In genomic region chr6:81747327-81747726, GRCh38 we compare ENCODE assay signal across 28 cellular contexts. TPM values are rescaled to one million over a fixed set of nuclear protein-coding genes. Genes with fewer than 3 reads are reported as not detected.
DNase-seq lines count a peak whose midpoint lies in the region; ATAC-seq and TF ChIP-seq lines count a peak whose summit lies in the region.
"Had no signal": no experiment of that assay in that cellular context is flagged by ENCODE, and none has a peak within 500 bp of the region (broad histone marks: within the 10 kb centered on the region; RNA-seq: fewer than 3 reads in every experiment).

No MANE protein-coding gene starts in this region.

- peaks cover 13% of the 10 kb centered on the region for H3K27me3 Mint-ChIP-seq in type B pancreatic cell

- no peaks in the 10 kb centered on the region for H3K9me3 ChIP-seq in heart left ventricle
- H3K9me3 ChIP-seq: BE2C, SK-N-SH, upper lobe of left lung had no signal

- intact Hi-C loops in heart left ventricle (cut with DNase I) (loop anchor here in 4 of 10 donors (5.0 to 10.0 kb wide), 6 partner anchors 50 to 153 kb away; no protein-coding TSS in a partner anchor), left ventricle myocardium superior (cut with micrococcal nuclease) (loop anchor here (5.0 to 10.0 kb wide), 2 partner anchors 427 to 1535 kb away; no protein-coding TSS in a partner anchor)

- H3K36me3 Mint-ChIP-seq in type B pancreatic cell, result peaks cover 38% of the 10 kb centered on the region

- H3K9me3 Mint-ChIP-seq in type B pancreatic cell, result no peaks in the 10 kb centered on the region
- H3K9me3 Mint-ChIP-seq: activated naive CD8-positive, alpha-beta T cell treated with anti-CD3 and anti-CD28 coated beads, Interleukin-2, amount 50 U/mL, for 24 hours; stimulated activated naive CD8-positive, alpha-beta T cell treated with anti-CD3 and anti-CD28 coated beads, Interleukin-15, amount 100 ng/mL, for 72 hours had no signal

- H3K4me1 Mint-ChIP-seq in type B pancreatic cell (ENCODE audit: unreplicated experiment), result peaks cover 17% of the 10 kb centered on the region

- no peak for ATAC-seq in heart left ventricle
- ATAC-seq in left ventricle myocardium superior, result no peak
- ATAC-seq: activated naive CD8-positive, alpha-beta T cell treated with anti-CD3 and anti-CD28 coated beads, Interleukin-2, amount 50 U/mL, for 24 hours; GM12878; stimulated activated naive CD8-positive, alpha-beta T cell treated with anti-CD3 and anti-CD28 coated beads, Interleukin-15, amount 100 ng/mL, for 72 hours; T-helper 17 cell had no signal

- H3K36me3 ChIP-seq in heart left ventricle, result peaks cover 0 to 40% (median 21%) of the 10 kb centered on the region in 9 donors
- H3K36me3 ChIP-seq: BE2C had no signal

- WGBS in heart left ventricle, 4 donors, result 38 to 50% (median 43%) methylated on average over 4 of the region's 4 CpGs

- peak overlapping the region in 10 of 12 donors; percentile 13 to 98 (median 38) for H3K27ac ChIP-seq in heart left ventricle
- H3K27ac ChIP-seq: upper lobe of left lung had no signal

- peaks cover 0 to 55% (median 36%) of the 10 kb centered on the region in 12 donors for H3K4me1 ChIP-seq in heart left ventricle

- peak overlapping the region in 9 of 12 donors; percentile 29 to 95 (median 84) for H3K4me3 ChIP-seq in heart left ventricle
- H3K4me3 ChIP-seq: GM12878, upper lobe of left lung had no signal

- DNase-seq in heart left ventricle (no peak), left ventricle myocardium superior (no peak), amniotic epithelial cell (ENCODE audit: low read depth) (peak; percentile 44), iPS-NIHi11 (ENCODE audit: low spot score) (peak; percentile 17), type B pancreatic cell (ENCODE audit: extremely low spot score, unreplicated experiment) (no peak), D341Med (ENCODE audit: low spot score) (no peak), C1 segment of cervical spinal cord (lab: John Stamatoyannopoulos, UW) (no peak)
- DNase-seq in stimulated activated CD4-positive, alpha-beta T cell treated with anti-CD3 and anti-CD28 coated beads, Interleukin-15, amount 100 ng/mL, for 24 hours, result no peak
- DNase-seq: activated gamma-delta T cell; activated naive CD8-positive, alpha-beta T cell treated with anti-CD3 and anti-CD28 coated beads, Interleukin-2, amount 50 U/mL, for 24 hours; activated T-cell treated with anti-CD3 and anti-CD28 coated beads, Interleukin-2, amount 50 U/mL, for 1 hour; BE2C; dermis blood vessel endothelial cell; glutamatergic neuron; H9; IMR-90; mesendoderm; NCI-H1105 treated with DMSO at 0.1 percent for 48 hours; NCI-H2081; NCI-H345; NCI-H748 treated with DMSO at 0.1 percent for 48 hours; retina; RPMI8226; SK-N-SH; stimulated activated naive CD8-positive, alpha-beta T cell treated with anti-CD3 and anti-CD28 coated beads, Interleukin-15, amount 100 ng/mL, for 72 hours; T-helper 17 cell; upper lobe of left lung had no signal

- peak overlapping the region; percentile 27 for H3K27ac Mint-ChIP-seq in type B pancreatic cell
- H3K27ac Mint-ChIP-seq: activated naive CD8-positive, alpha-beta T cell treated with anti-CD3 and anti-CD28 coated beads, Interleukin-2, amount 50 U/mL, for 24 hours; H9; stimulated activated naive CD8-positive, alpha-beta T cell treated with anti-CD3 and anti-CD28 coated beads, Interleukin-15, amount 100 ng/mL, for 72 hours; T-helper 17 cell had no signal

- TF ChIP-seq CTCF in heart left ventricle (IDR thresholded peaks at IDR 0.05) (no peak), type B pancreatic cell (conservative IDR thresholded peaks at IDR 0.05) (no peak)

- no peak for TF ChIP-seq POLR2A in heart left ventricle (IDR thresholded peaks at IDR 0.05)

- no peaks in the 10 kb centered on the region for H3K27me3 ChIP-seq in heart left ventricle
- H3K27me3 ChIP-seq: BE2C, upper lobe of left lung had no signal

- H3K4me3 Mint-ChIP-seq in type B pancreatic cell, result peak overlapping the region; percentile 53
- H3K4me3 Mint-ChIP-seq: activated naive CD8-positive, alpha-beta T cell treated with anti-CD3 and anti-CD28 coated beads, Interleukin-2, amount 50 U/mL, for 24 hours; H9; stimulated activated naive CD8-positive, alpha-beta T cell treated with anti-CD3 and anti-CD28 coated beads, Interleukin-15, amount 100 ng/mL, for 72 hours; T-helper 17 cell had no signal

RNA-seq across cellular contexts. Expression of gene TENT5A, which starts 5.2 kb away (rescaled TPM):
- 10 to 100 TPM; 25.7 to 47.2 (median 41.4) TPM for total RNA-seq in heart left ventricle
- 10 to 100 TPM; 15.4 to 28.7 TPM for polyA plus RNA-seq in heart left ventricle
- 69.4 TPM for total RNA-seq in left ventricle myocardium superior
- total RNA-seq in type B pancreatic cell (ENCODE audit: low replicate concordance), result 23.0 and 50.9 TPM in 2 replicates

Comparison
In these comparisons a context has a peak if more than half of its experiments do, and no peak if none do; other contexts are left out.
1. DNase-seq: peak in amniotic epithelial cell (single experiment) and iPS-NIHi11 (single experiment); none in heart left ventricle (0 of 5), left ventricle myocardium superior (single experiment), type B pancreatic cell (single experiment), D341Med (single experiment), C1 segment of cervical spinal cord (0 of 14) and stimulated activated CD4-positive, alpha-beta T cell treated with anti-CD3 and anti-CD28 coated beads, Interleukin-15, amount 100 ng/mL, for 24 hours (single experiment).